1 cellular context compared by ENCODE assay signal in genomic region chr5:141319202-141319601, GRCh38.
TF ChIP-seq lines count a peak whose summit lies in the region.

No MANE protein-coding gene starts in this region.

TF ChIP-seq in K562, 482 proteins besides CTCF, POLR2A, EP300 and RAD21:
- no peak for TF ChIP-seq STAT5B (CRISPR knock-in tag; IDR thresholded peaks at IDR 0.05)
- TF ChIP-seq KDM5B (IDR thresholded peaks at IDR 0.05; ENCODE audit: insufficient replicate concordance, low read depth, low read length) = no peak
- TF ChIP-seq FOXJ2 (tag; IDR thresholded peaks at IDR 0.05) = no peak
- TF ChIP-seq HNRNPL (IDR thresholded peaks at IDR 0.05; ENCODE audit: low read depth, low read length) = no peak
- TF ChIP-seq EZH2 (IDR thresholded peaks at IDR 0.05; ENCODE audit: borderline replicate concordance, low read depth, low read length) = no peak
- TF ChIP-seq LEF1 (IDR thresholded peaks at IDR 0.05) = no peak
- no peak for TF ChIP-seq ZNF197 (CRISPR knock-in tag; IDR thresholded peaks at IDR 0.05; ENCODE audit: low read depth)
- TF ChIP-seq ARID3A (IDR thresholded peaks at IDR 0.05; ENCODE audit: borderline replicate concordance, low read depth, low read length) = no peak
- no peak for TF ChIP-seq ZFPM2 (CRISPR knock-in tag; IDR thresholded peaks at IDR 0.05)
